Comparison of ENCODE assay signal across 15 cellular contexts in genomic region chr7:39985398-39985918, GRCh38. TPM values are rescaled to one million over a fixed set of nuclear protein-coding genes. Genes with fewer than 3 reads are reported as not detected.
DNase-seq lines count a peak whose midpoint lies in the region; TF ChIP-seq lines count a peak whose summit lies in the region.
"Had no signal": no experiment of that assay in that cellular context is flagged by ENCODE, and none has a peak within 500 bp of the region (broad histone marks: within the 10 kb centered on the region; RNA-seq: fewer than 3 reads in every experiment).

No MANE protein-coding gene starts in this region.

- H3K27ac ChIP-seq in AG04450 (ENCODE audit: low read depth, low read length) = peak overlapping the region; percentile 2
- H3K27ac ChIP-seq in CD4-positive, alpha-beta memory T cell (ENCODE audit: low read depth, low read length) = no peak overlapping the region
- H3K27ac ChIP-seq: testis, VCaP had no signal

- TF ChIP-seq CTCF in AG04450 (IDR thresholded peaks at IDR 0.05; ENCODE audit: low read depth, low read length) (no peak), endothelial cell (IDR thresholded peaks at IDR 0.05; ENCODE audit: unreplicated experiment) (no peak)

- no peak for DNase-seq in AG04450 (ENCODE audit: low read depth, low spot score)
- no peak for DNase-seq in CD4-positive, alpha-beta memory T cell
- DNase-seq in RPMI8226 = peak; percentile 6
- no peak for DNase-seq in endothelial cell (ENCODE audit: low spot score)
- DNase-seq in stimulated activated CD4-positive, alpha-beta T cell treated with anti-CD3 and anti-CD28 coated beads, Interleukin-15, amount 100 ng/mL, for 24 hours = no peak
- DNase-seq in OCI-M2 (lab: John Stamatoyannopoulos, UW; ENCODE audit: unreplicated experiment) = no peak
- no peak for DNase-seq in pons (ENCODE audit: low spot score)
- DNase-seq in NCI-H69 (lab: John Stamatoyannopoulos, UW) = no peak
- DNase-seq: activated CD8-positive, alpha-beta memory T cell treated with anti-CD3 and anti-CD28 coated beads for 24 hours; anterior cingulate cortex; DMS 273 treated with DMSO at 0.1 percent for 48 hours; hypothalamus; NCI-H1105 treated with DMSO at 0.1 percent for 48 hours; testis had no signal

- CTCF ChIA-PET in AG04450 (lab: Charles Lee) = no interaction called here
- CTCF ChIA-PET in CD4-positive, alpha-beta memory T cell (lab: Charles Lee; ENCODE audit: partially characterized antibody) = interaction anchor here (1.0 to 2.1 kb wide), 3 partner anchors 34 to 88 kb away, joined by 3 to 5 read pairs (median 3); no protein-coding TSS in a partner anchor

- peak overlapping the region; percentile 4 to 73 (median 40) for H3K27ac Mint-ChIP-seq in CD4-positive, alpha-beta memory T cell
- peak overlapping the region; percentile 48 for H3K27ac Mint-ChIP-seq in endothelial cell (ENCODE audit: unreplicated experiment)

- H3K9me3 Mint-ChIP-seq in CD4-positive, alpha-beta memory T cell = no peaks in the 10 kb centered on the region
- H3K9me3 Mint-ChIP-seq in endothelial cell (ENCODE audit: unreplicated experiment) = no peaks in the 10 kb centered on the region

- H3K4me3 ChIP-seq in AG04450 (ENCODE audit: low read depth, low read length) = no peak overlapping the region
- no peak overlapping the region for H3K4me3 ChIP-seq in CD4-positive, alpha-beta memory T cell (ENCODE audit: low read length in 2 of 2)
- H3K4me3 ChIP-seq: testis had no signal

- H3K4me1 ChIP-seq in CD4-positive, alpha-beta memory T cell (ENCODE audit: insufficient read depth, low read length) = peaks cover 48% of the 10 kb centered on the region
- H3K4me1 ChIP-seq: testis had no signal

- intact Hi-C loops in CD4-positive, alpha-beta memory T cell (cut with micrococcal nuclease) = loop anchor here (5.0 kb wide), 1 partner anchor 88 kb away; no protein-coding TSS in a partner anchor

- no peaks in the 10 kb centered on the region; the same call in 1 of the 2 replicates for H3K9me3 ChIP-seq in AG04450 (ENCODE audit: control insufficient read depth, insufficient read depth, low read length)
- no peaks in the 10 kb centered on the region for H3K9me3 ChIP-seq in CD4-positive, alpha-beta memory T cell (ENCODE audit: control insufficient read depth in 1 of 2, low read length in 2 of 2)
- H3K9me3 ChIP-seq: testis had no signal

- H3K4me3 Mint-ChIP-seq in CD4-positive, alpha-beta memory T cell = peak overlapping the region in 3 of 8 donors; percentile 20 to 47 (median 46)
- H3K4me3 Mint-ChIP-seq in endothelial cell (ENCODE audit: unreplicated experiment) = no peak overlapping the region

- H3K36me3 ChIP-seq in CD4-positive, alpha-beta memory T cell (ENCODE audit: insufficient read depth, low read length) = no peaks in the 10 kb centered on the region

- POLR2A ChIA-PET in AG04450 (lab: Yijun Ruan, JAX) = interaction anchor here (0.7 kb wide), 1 partner anchor 360 kb away, joined by 3 read pairs; no protein-coding TSS in a partner anchor
- POLR2A ChIA-PET in CD4-positive, alpha-beta memory T cell (lab: Charles Lee; ENCODE audit: partially characterized antibody) = no interaction called here

- H3K27me3 ChIP-seq in AG04450 (ENCODE audit: control insufficient read depth, insufficient read depth, low read length) = no peaks in the 10 kb centered on the region
- H3K27me3 ChIP-seq in CD4-positive, alpha-beta memory T cell (ENCODE audit: insufficient read depth, low read length) = no peaks in the 10 kb centered on the region
- H3K27me3 ChIP-seq: testis had no signal

- H3K36me3 Mint-ChIP-seq in CD4-positive, alpha-beta memory T cell = peaks cover 13 to 31% of the 10 kb centered on the region in 2 donors
- H3K36me3 Mint-ChIP-seq in endothelial cell (ENCODE audit: low read depth, unreplicated experiment) = no peaks in the 10 kb centered on the region

- H3K27me3 Mint-ChIP-seq in CD4-positive, alpha-beta memory T cell = no peaks in the 10 kb centered on the region
- H3K27me3 Mint-ChIP-seq in endothelial cell (ENCODE audit: unreplicated experiment) = no peaks in the 10 kb centered on the region

- peaks cover 44 to 59% (median 51%) of the 10 kb centered on the region in 4 donors for H3K4me1 Mint-ChIP-seq in CD4-positive, alpha-beta memory T cell
- H3K4me1 Mint-ChIP-seq in endothelial cell (ENCODE audit: unreplicated experiment) = peaks cover 3% of the 10 kb centered on the region

RNA-seq across cellular contexts. Expression of gene CDK13, which starts 35.4 kb away (rescaled TPM):
- 34.1 and 44.2 TPM in 2 replicates for polyA plus RNA-seq in AG04450 (2011; rRNA removed)
- polyA minus RNA-seq in AG04450 (2011; rRNA and poly(A)+ RNA removed) = 54.3 and 73.0 TPM in 2 replicates
- 100 to 1,000 TPM in 1 of 2 experiments, 10 to 100 TPM in 1; 95.0 to 101 TPM for total RNA-seq in CD4-positive, alpha-beta memory T cell
- 10 to 100 TPM; 19.5 to 47.6 TPM for polyA plus RNA-seq in CD4-positive, alpha-beta memory T cell
- 52.9 TPM for total RNA-seq in endothelial cell (ENCODE audit: unreplicated experiment)
